25 cellular contexts compared by ENCODE assay signal in genomic region chr10:93850484-93851015, GRCh38.
"Had no signal": no experiment of that assay in that cellular context is flagged by ENCODE, and none has a peak within 500 bp of the region (broad histone marks: within the 10 kb centered on the region; RNA-seq: fewer than 3 reads in every experiment).

No MANE protein-coding gene starts in this region.

- H3K36me3 ChIP-seq: esophagus squamous epithelium, neutrophil, right lobe of liver, tibial nerve had no signal

- H3K4me3 ChIP-seq: esophagus squamous epithelium, right lobe of liver, tibial nerve had no signal

- H3K9me3 ChIP-seq: esophagus squamous epithelium, neutrophil, right lobe of liver, tibial nerve had no signal

- H3K36me3 Mint-ChIP-seq: activated CD8-positive, alpha-beta memory T cell treated with anti-CD3 and anti-CD28 coated beads, Interleukin-2, amount 10 ng/mL, durations not matched to agents 7 days and 5 days; activated naive CD4-positive, alpha-beta T cell treated with anti-CD3 and anti-CD28 coated beads, Interleukin-2, amount 50 U/mL, for 24 hours; memory B cell; natural killer cell had no signal

- H3K27ac Mint-ChIP-seq: activated CD4-positive, alpha-beta T cell treated with anti-CD3 and anti-CD28 coated beads, Interleukin-2, amount 10 ng/mL, durations not matched to agents 7 days and 5 days; activated CD8-positive, alpha-beta memory T cell treated with anti-CD3 and anti-CD28 coated beads, Interleukin-2, amount 10 ng/mL, durations not matched to agents 7 days and 5 days; activated CD8-positive, alpha-beta T cell treated with anti-CD3 and anti-CD28 coated beads, Interleukin-2, amount 10 ng/mL, durations not matched to agents 7 days and 5 days; activated naive CD4-positive, alpha-beta T cell treated with anti-CD3 and anti-CD28 coated beads, Interleukin-2, amount 50 U/mL, for 24 hours; activated naive CD8-positive, alpha-beta T cell treated with anti-CD3 and anti-CD28 coated beads, Interleukin-2, amount 50 U/mL, for 24 hours; activated T-helper 2 cell treated with anti-CD3 and anti-CD28 coated beads, Interferon-gamma antibody, Interleukin-2, Interleukin-4, amounts not matched to agents 10 μg/mL and 5 μg/mL and 100 μg/mL, durations not matched to agents 14 hours and 24 hours and 36 hours; memory B cell; natural killer cell; progenitor cell of endocrine pancreas; T-helper 17 cell had no signal

- DNase-seq: activated CD4-positive, alpha-beta T cell treated with anti-CD3 and anti-CD28 coated beads for 1 hour; activated CD4-positive, alpha-beta T cell treated with anti-CD3 and anti-CD28 coated beads, Interleukin-2, amount 10 ng/mL, durations not matched to agents 7 days and 5 days; activated CD8-positive, alpha-beta memory T cell treated with anti-CD3 and anti-CD28 coated beads, Interleukin-2, amount 10 ng/mL, durations not matched to agents 7 days and 5 days; activated CD8-positive, alpha-beta T cell treated with anti-CD3 and anti-CD28 coated beads, Interleukin-2, amount 10 ng/mL, durations not matched to agents 7 days and 5 days; activated naive CD8-positive, alpha-beta T cell treated with anti-CD3 and anti-CD28 coated beads, Interleukin-2, amount 50 U/mL, for 24 hours; activated T-cell treated with anti-CD3 and anti-CD28 coated beads, Interleukin-2, amount 50 U/mL, for 48 hours; dermis blood vessel endothelial cell; effector CD8-positive, alpha-beta T cell; esophagus squamous epithelium; foreskin melanocyte; left cardiac atrium; natural killer cell; right lobe of liver; stimulated activated CD4-positive, alpha-beta T cell treated with anti-CD3 and anti-CD28 coated beads, Interleukin-2, amount 100 ng/mL, for 48 hours; stimulated activated naive CD4-positive, alpha-beta T cell treated with Interleukin-2 at 50 U/mL for 16 hours; T-helper 17 cell; T1000 had no signal

- H3K4me3 Mint-ChIP-seq: activated CD4-positive, alpha-beta T cell treated with anti-CD3 and anti-CD28 coated beads, Interleukin-2, amount 10 ng/mL, durations not matched to agents 7 days and 5 days; activated CD8-positive, alpha-beta memory T cell treated with anti-CD3 and anti-CD28 coated beads, Interleukin-2, amount 10 ng/mL, durations not matched to agents 7 days and 5 days; activated CD8-positive, alpha-beta T cell treated with anti-CD3 and anti-CD28 coated beads, Interleukin-2, amount 10 ng/mL, durations not matched to agents 7 days and 5 days; activated naive CD4-positive, alpha-beta T cell treated with anti-CD3 and anti-CD28 coated beads, Interleukin-2, amount 50 U/mL, for 24 hours; activated naive CD8-positive, alpha-beta T cell treated with anti-CD3 and anti-CD28 coated beads, Interleukin-2, amount 50 U/mL, for 24 hours; central memory CD8-positive, alpha-beta T cell; memory B cell; natural killer cell; T-helper 17 cell had no signal

- H3K4me1 Mint-ChIP-seq: activated CD4-positive, alpha-beta T cell treated with anti-CD3 and anti-CD28 coated beads, Interleukin-2, amount 10 ng/mL, durations not matched to agents 7 days and 5 days; activated CD8-positive, alpha-beta memory T cell treated with anti-CD3 and anti-CD28 coated beads, Interleukin-2, amount 10 ng/mL, durations not matched to agents 7 days and 5 days; activated naive CD4-positive, alpha-beta T cell treated with anti-CD3 and anti-CD28 coated beads, Interleukin-2, amount 50 U/mL, for 24 hours; activated naive CD8-positive, alpha-beta T cell treated with anti-CD3 and anti-CD28 coated beads, Interleukin-2, amount 50 U/mL, for 24 hours; central memory CD8-positive, alpha-beta T cell; memory B cell; natural killer cell; T-helper 17 cell had no signal

- H3K27me3 Mint-ChIP-seq: activated CD4-positive, alpha-beta T cell treated with anti-CD3 and anti-CD28 coated beads, Interleukin-2, amount 10 ng/mL, durations not matched to agents 7 days and 5 days; T-helper 17 cell had no signal

- H3K27ac ChIP-seq: epithelial cell of prostate, esophagus squamous epithelium, neutrophil, right lobe of liver, tibial nerve had no signal

- H3K9me3 Mint-ChIP-seq: activated CD4-positive, alpha-beta T cell treated with anti-CD3 and anti-CD28 coated beads, Interleukin-2, amount 10 ng/mL, durations not matched to agents 7 days and 5 days; activated naive CD4-positive, alpha-beta T cell treated with anti-CD3 and anti-CD28 coated beads, Interleukin-2, amount 50 U/mL, for 24 hours; activated naive CD8-positive, alpha-beta T cell treated with anti-CD3 and anti-CD28 coated beads, Interleukin-2, amount 50 U/mL, for 24 hours; activated T-helper 2 cell treated with anti-CD3 and anti-CD28 coated beads, Interferon-gamma antibody, Interleukin-2, Interleukin-4, amounts not matched to agents 10 μg/mL and 5 μg/mL and 100 μg/mL, durations not matched to agents 14 hours and 24 hours and 36 hours; natural killer cell had no signal

- H3K27me3 ChIP-seq: esophagus squamous epithelium, neutrophil, right lobe of liver, tibial nerve had no signal

- ATAC-seq: activated CD8-positive, alpha-beta memory T cell treated with anti-CD3 and anti-CD28 coated beads, Interleukin-2, amount 10 ng/mL, durations not matched to agents 7 days and 5 days; activated CD8-positive, alpha-beta T cell treated with anti-CD3 and anti-CD28 coated beads, Interleukin-2, amount 10 ng/mL, durations not matched to agents 7 days and 5 days; activated naive CD8-positive, alpha-beta T cell treated with anti-CD3 and anti-CD28 coated beads, Interleukin-2, amount 50 U/mL, for 24 hours; left cardiac atrium; natural killer cell; right lobe of liver; T-helper 17 cell had no signal

- H3K4me1 ChIP-seq: esophagus squamous epithelium, tibial nerve had no signal
